In genomic region chr17:45242015-45242414, GRCh38 we compare ENCODE assay signal across 18 cellular contexts. TPM values are rescaled to one million over a fixed set of nuclear protein-coding genes. Genes with fewer than 3 reads are reported as not detected.
DNase-seq lines count a peak whose midpoint lies in the region; ATAC-seq and TF ChIP-seq lines count a peak whose summit lies in the region.
"Had no signal": no experiment of that assay in that cellular context is flagged by ENCODE, and none has a peak within 500 bp of the region (broad histone marks: within the 10 kb centered on the region; RNA-seq: fewer than 3 reads in every experiment).

No MANE protein-coding gene starts in this region.

- peaks cover 0 to 44% (median 9%) of the 10 kb centered on the region in 3 donors for H3K27me3 ChIP-seq in stomach

- H3K9me3 ChIP-seq in iPS-18c (ENCODE audit: control insufficient read depth, insufficient read depth, low read length) (peaks cover 4% of the 10 kb centered on the region), stomach (no peaks in the 10 kb centered on the region)

- TF ChIP-seq EP300 in stomach (IDR thresholded peaks at IDR 0.05), result no peak

- no peaks in the 10 kb centered on the region for H3K27me3 Mint-ChIP-seq in activated naive CD4-positive, alpha-beta T cell treated with anti-CD3 and anti-CD28 coated beads for 36 hours (ENCODE audit: low read depth)
- H3K27me3 Mint-ChIP-seq in activated naive CD8-positive, alpha-beta T cell treated with anti-CD3 and anti-CD28 coated beads, Interleukin-2, amount 50 U/mL, for 24 hours, result no peaks in the 10 kb centered on the region

- H3K4me1 Mint-ChIP-seq in activated naive CD4-positive, alpha-beta T cell treated with anti-CD3 and anti-CD28 coated beads for 36 hours (ENCODE audit: low read depth), result peaks cover 20% of the 10 kb centered on the region
- H3K4me1 Mint-ChIP-seq in activated naive CD8-positive, alpha-beta T cell treated with anti-CD3 and anti-CD28 coated beads, Interleukin-2, amount 50 U/mL, for 24 hours, result peaks cover 25% of the 10 kb centered on the region

- TF ChIP-seq CTCF in stomach (IDR thresholded peaks at IDR 0.05), result no peak

- H3K27ac Mint-ChIP-seq in activated naive CD4-positive, alpha-beta T cell treated with anti-CD3 and anti-CD28 coated beads for 36 hours, result peak overlapping the region; percentile 24
- peak overlapping the region; percentile 59 for H3K27ac Mint-ChIP-seq in activated naive CD8-positive, alpha-beta T cell treated with anti-CD3 and anti-CD28 coated beads, Interleukin-2, amount 50 U/mL, for 24 hours

- H3K4me3 Mint-ChIP-seq in activated naive CD4-positive, alpha-beta T cell treated with anti-CD3 and anti-CD28 coated beads for 36 hours, result no peak overlapping the region
- no peak overlapping the region for H3K4me3 Mint-ChIP-seq in activated naive CD8-positive, alpha-beta T cell treated with anti-CD3 and anti-CD28 coated beads, Interleukin-2, amount 50 U/mL, for 24 hours

- WGBS in stomach, 5 donors, result 27 to 63% (median 32%) methylated on average over 1 to 20 of the region's 20 CpGs; no CpG with 5 or more reads in 1 of the 5 donors

- H3K4me3 ChIP-seq in iPS-18c (ENCODE audit: insufficient read depth, low read depth, low read length), result peak overlapping the region; percentile 20; the same call in 1 of the 2 replicates
- peak overlapping the region; percentile 23 to 41 (median 32) for H3K4me3 ChIP-seq in stomach

- DNase-seq in activated naive CD4-positive, alpha-beta T cell treated with anti-CD3 and anti-CD28 coated beads for 36 hours, result no peak
- DNase-seq in activated naive CD4-positive, alpha-beta T cell treated with anti-CD3 and anti-CD28 coated beads, Interleukin-2, amount 50 U/mL, for 16 hours, result no peak
- DNase-seq in activated naive CD8-positive, alpha-beta T cell treated with anti-CD3 and anti-CD28 coated beads, Interleukin-2, amount 50 U/mL, for 24 hours, result no peak
- DNase-seq in stomach (no peak), NCI-H524 (lab: John Stamatoyannopoulos, UW) (no peak), UCSD-AML1 (lab: John Stamatoyannopoulos, UW; ENCODE audit: unreplicated experiment) (no peak)
- DNase-seq: activated T-cell treated with anti-CD3 and anti-CD28 coated beads for 4 hours, GDM1, midbrain, NCI-H187 treated with DMSO at 0.1 percent for 48 hours had no signal

- H3K4me1 ChIP-seq in stomach, result peaks cover 17 to 45% (median 26%) of the 10 kb centered on the region in 4 donors

- peak overlapping the region in 1 of 5 donors; percentile 17 for H3K27ac ChIP-seq in stomach

- H3K36me3 ChIP-seq in stomach, result peaks cover 3 to 95% (median 63%) of the 10 kb centered on the region in 4 donors

- peaks cover 50% of the 10 kb centered on the region for H3K36me3 Mint-ChIP-seq in activated naive CD4-positive, alpha-beta T cell treated with anti-CD3 and anti-CD28 coated beads for 36 hours (ENCODE audit: low read depth)
- peaks cover 69% of the 10 kb centered on the region for H3K36me3 Mint-ChIP-seq in activated naive CD8-positive, alpha-beta T cell treated with anti-CD3 and anti-CD28 coated beads, Interleukin-2, amount 50 U/mL, for 24 hours (ENCODE audit: low read depth)

- H3K9me3 Mint-ChIP-seq in activated naive CD4-positive, alpha-beta T cell treated with anti-CD3 and anti-CD28 coated beads for 36 hours, result no peaks in the 10 kb centered on the region
- H3K9me3 Mint-ChIP-seq in activated naive CD8-positive, alpha-beta T cell treated with anti-CD3 and anti-CD28 coated beads, Interleukin-2, amount 50 U/mL, for 24 hours, result no peaks in the 10 kb centered on the region

- ATAC-seq in activated naive CD8-positive, alpha-beta T cell treated with anti-CD3 and anti-CD28 coated beads, Interleukin-2, amount 50 U/mL, for 24 hours, result no peak
- ATAC-seq in HG03196 (IDR thresholded peaks at IDR 0.05; ENCODE audit: unreplicated experiment), result no peak
- ATAC-seq: activated CD4-positive, CD25-positive, alpha-beta regulatory T cell treated with anti-CD3 and anti-CD28 coated beads, Interleukin-2, amount 50 U/mL, for 24 hours; Panc1 had no signal

- no peak for TF ChIP-seq POLR2A in stomach (IDR thresholded peaks at IDR 0.05)

- CTCF ChIA-PET in activated naive CD4-positive, alpha-beta T cell treated with anti-CD3 and anti-CD28 coated beads for 36 hours (lab: Charles Lee), result interaction anchor here (0.9 to 1.6 kb wide), 2 partner anchors 23 kb away, joined by 3 to 5 read pairs; no protein-coding TSS in a partner anchor

- intact Hi-C loops in activated naive CD4-positive, alpha-beta T cell treated with anti-CD3 and anti-CD28 coated beads for 36 hours (cut with micrococcal nuclease), result no loop called here
- intact Hi-C loops in stomach (cut with DNase I; ENCODE audit: low total_unique reads), result no loop called here

RNA-seq across cellular contexts. Expression of gene SPATA32, which starts 19.9 kb away (rescaled TPM):
- total RNA-seq in activated naive CD4-positive, alpha-beta T cell treated with anti-CD3 and anti-CD28 coated beads for 36 hours, result under 1 TPM in 1 of 2 experiments, not detected in 1; 0.12 TPM
- not detected for total RNA-seq in stomach
- not detected for polyA plus RNA-seq in stomach
- total RNA-seq: A673, dermis microvascular lymphatic vessel endothelial cell, fibroblast of villous mesenchyme, posterior vena cava had no signal

RNA-seq across cellular contexts. Expression of gene FMNL1, which starts 20.3 kb away (rescaled TPM):
- total RNA-seq in activated naive CD4-positive, alpha-beta T cell treated with anti-CD3 and anti-CD28 coated beads for 36 hours, result 100 to 1,000 TPM; 228 to 242 TPM
- 10 to 100 TPM in 3 of 5 donors, 1 to 10 TPM in 2; 8.1 to 34.5 (median 16.5) TPM for total RNA-seq in stomach
- 10 to 100 TPM in 1 of 3 donors, 1 to 10 TPM in 2; 4.5 to 10.1 (median 8.2) TPM for polyA plus RNA-seq in stomach

Comparison
In these comparisons a context has a peak if more than half of its experiments do, and no peak if none do; other contexts are left out.
1. RNA of gene FMNL1, which starts 20.3 kb away (total RNA-seq): 228 to 242 TPM in activated naive CD4-positive, alpha-beta T cell treated with anti-CD3 and anti-CD28 coated beads for 36 hours; 8.1 to 34.5 TPM in stomach; every median in the first group is over 4 times any median in the second.